Comparison of ENCODE assay signal across 8 cellular contexts in the genomic region with DNA sequence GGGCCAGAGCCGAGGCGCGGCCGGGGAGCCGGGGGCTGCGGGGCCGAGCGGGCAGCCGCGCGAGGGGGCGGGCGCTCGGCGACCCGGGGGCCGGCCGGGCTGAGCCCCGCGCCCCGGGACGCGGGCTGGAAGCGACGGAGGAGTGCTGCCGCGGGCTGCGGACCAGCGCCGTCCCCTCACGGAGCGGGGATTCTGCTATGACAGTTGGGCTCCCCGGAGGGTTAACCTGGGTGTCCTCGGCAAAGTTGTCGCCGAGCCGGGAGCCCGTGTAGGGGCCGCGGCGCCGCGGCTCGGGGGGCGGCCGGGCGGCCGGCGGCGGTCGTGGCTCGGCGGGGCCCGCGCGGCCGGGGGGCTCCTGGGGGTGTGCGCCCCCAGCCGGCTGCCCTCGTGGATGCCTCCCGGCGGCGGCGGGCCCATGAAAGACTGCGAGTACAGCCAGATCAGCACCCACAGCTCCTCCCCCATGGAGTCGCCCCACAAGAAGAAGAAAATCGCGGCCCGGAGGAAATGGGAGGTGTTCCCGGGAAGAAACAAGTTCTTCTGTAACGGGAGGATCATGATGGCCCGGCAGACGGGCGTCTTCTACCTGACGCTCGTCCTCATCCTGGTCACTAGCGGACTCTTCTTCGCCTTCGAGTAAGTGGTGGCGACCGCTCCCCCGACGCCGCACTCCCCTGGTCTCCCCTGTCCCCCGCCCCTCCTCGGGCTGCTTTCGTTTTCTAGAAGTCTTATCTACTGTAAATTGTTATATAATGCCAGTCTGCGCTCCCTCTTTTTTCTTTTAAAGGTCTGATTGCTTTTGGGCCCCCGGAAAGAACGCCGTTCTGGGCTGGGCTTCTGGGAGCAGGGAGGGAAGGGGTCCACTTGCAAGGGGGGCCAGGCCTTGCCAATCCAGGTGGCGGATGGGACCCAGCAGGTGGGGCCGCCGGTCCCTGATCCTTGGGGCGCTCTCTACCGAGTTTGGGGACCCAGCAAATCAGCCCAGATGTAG. TPM values are rescaled to one million over a fixed set of nuclear protein-coding genes. Genes with fewer than 3 reads are reported as not detected.
DNase-seq lines count a peak whose midpoint lies in the region; ATAC-seq, FAIRE-seq and TF ChIP-seq lines count a peak whose summit lies in the region.

No MANE protein-coding gene starts in this region.

- TF ChIP-seq CTCF in BE2C (IDR thresholded peaks at IDR 0.05; ENCODE audit: low read depth, low read length) (no peak), SU-DHL-6 (IDR thresholded peaks at IDR 0.05; ENCODE audit: insufficient read depth, low read length, poor library complexity, severe bottlenecking) (no peak), heart right ventricle (IDR thresholded peaks at IDR 0.05) (peak in 3 of 9 donors; percentile 24 to 32 (median 32))

- FAIRE-seq in GM19239 (lab: Jason Lieb, UNC), result no peak

- H3F3A ChIP-seq in SU-DHL-6 (ENCODE audit: insufficient read depth), result no peaks in the 10 kb centered on the region

- no peak overlapping the region for H3K27ac ChIP-seq in SU-DHL-6 (ENCODE audit: low read depth, low read length)
- H3K27ac ChIP-seq in heart right ventricle, result peak overlapping the region; percentile 76 to 98 (median 96)
- peak overlapping the region; percentile 80 for H3K27ac ChIP-seq in urinary bladder (ENCODE audit: low read depth)

- peak overlapping the region; percentile 79 for H3K9ac ChIP-seq in SU-DHL-6 (ENCODE audit: low read length)
- peak overlapping the region; percentile 79 for H3K9ac ChIP-seq in adipocyte (ENCODE audit: low read length)

- WGBS in heart right ventricle, 2 donors, result 1% methylated on average over 71 to 95 of the region's 96 CpGs
- WGBS in urinary bladder, result under 1% methylated on average over 96 of the region's 96 CpGs

- intact Hi-C loops in heart right ventricle (cut with DNase I), result loop anchor here in 9 of 10 donors (2.0 to 10.0 kb wide), 11 partner anchors 50 to 285 kb away; a partner anchor contains a TSS

- ATAC-seq in HG03457 (IDR thresholded peaks at IDR 0.05; ENCODE audit: unreplicated experiment), result peak; percentile 30
- peak in 5 of 8 donors; percentile 14 to 39 (median 33) for ATAC-seq in heart right ventricle

- H3K4me2 ChIP-seq in SU-DHL-6 (ENCODE audit: low read depth, low read length, poor library complexity, severe bottlenecking), result peak overlapping the region; percentile 64

- no peaks in the 10 kb centered on the region for H3K9me2 ChIP-seq in SU-DHL-6 (replicated peaks; ENCODE audit: insufficient read depth, low read length)

- H4K20me1 ChIP-seq in SU-DHL-6 (ENCODE audit: low read depth, low read length), result no peaks in the 10 kb centered on the region; the same call in 1 of the 2 replicates

- H3K36me3 ChIP-seq in BE2C (no peaks in the 10 kb centered on the region), SU-DHL-6 (ENCODE audit: low read length) (no peaks in the 10 kb centered on the region), adipocyte (ENCODE audit: control insufficient read depth, insufficient read depth, low read length, severe bottlenecking) (no peaks in the 10 kb centered on the region), heart right ventricle (peaks cover 0 to 4% (median 0%) of the 10 kb centered on the region in 9 donors), urinary bladder (ENCODE audit: insufficient read depth) (no peaks in the 10 kb centered on the region)

- peak overlapping the region; percentile 52 for H2AFZ ChIP-seq in SU-DHL-6 (ENCODE audit: low read depth, low read length, severe bottlenecking)

- H3K79me2 ChIP-seq in SU-DHL-6 (ENCODE audit: insufficient read depth, low read length), result no peaks in the 10 kb centered on the region

- no peaks in the 10 kb centered on the region for H3K27me3 ChIP-seq in BE2C
- no peaks in the 10 kb centered on the region for H3K27me3 ChIP-seq in SU-DHL-6 (ENCODE audit: low read length)
- peaks cover 7% of the 10 kb centered on the region for H3K27me3 ChIP-seq in adipocyte (replicated peaks; ENCODE audit: control insufficient read depth, insufficient read depth, low read length)
- H3K27me3 ChIP-seq in heart right ventricle, result no peaks in the 10 kb centered on the region

- peak overlapping the region; percentile 85 for H3K4me3 ChIP-seq in BE2C (ENCODE audit: low read depth, low read length)
- H3K4me3 ChIP-seq in SU-DHL-6 (ENCODE audit: insufficient read depth, low read length, poor library complexity, severe bottlenecking), result peak overlapping the region; percentile 92
- peak overlapping the region; percentile 95 for H3K4me3 ChIP-seq in adipocyte (ENCODE audit: low read length)
- peak overlapping the region; percentile 74 to 99 (median 95) for H3K4me3 ChIP-seq in heart right ventricle
- peak overlapping the region; percentile 97 for H3K4me3 ChIP-seq in urinary bladder (ENCODE audit: low read depth, low read length)

- H3K9me3 ChIP-seq in BE2C (no peaks in the 10 kb centered on the region), SU-DHL-6 (ENCODE audit: insufficient read depth, low read length) (no peaks in the 10 kb centered on the region), adipocyte (ENCODE audit: control insufficient read depth, low read length) (no peaks in the 10 kb centered on the region), heart right ventricle (no peaks in the 10 kb centered on the region)

- peak; percentile 57 for DNase-seq in BE2C
- DNase-seq in GM19239 (ENCODE audit: insufficient read length, low spot score), result peak; percentile 56
- peak; percentile 79 for DNase-seq in adipocyte (ENCODE audit: low read depth)
- DNase-seq in heart right ventricle, result peak; percentile 50 to 64
- DNase-seq in pons (ENCODE audit: low spot score), result peak; percentile 67

- H3K4me1 ChIP-seq in BE2C (no peaks in the 10 kb centered on the region), adipocyte (ENCODE audit: control insufficient read depth, insufficient read depth, low read length) (peaks cover 6% of the 10 kb centered on the region), heart right ventricle (peaks cover 0 to 31% (median 22%) of the 10 kb centered on the region in 9 donors), urinary bladder (ENCODE audit: insufficient read depth) (no peaks in the 10 kb centered on the region)

RNA-seq across cellular contexts. Expression of a gene that starts 0.9 kb away (rescaled TPM):
- polyA plus RNA-seq in BE2C (2012; ENCODE audit: insufficient read depth, insufficient read length, low read depth), result 0.88 TPM
- total RNA-seq in heart right ventricle (10 to 100 TPM in 9 of 10 donors, 1 to 10 TPM in 1; 9.1 to 31.2 (median 16.3) TPM), urinary bladder (10.2 TPM)
- polyA plus RNA-seq in heart right ventricle (1 to 10 TPM; 7.7 to 9.9 TPM), urinary bladder (9.6 TPM)

RNA-seq across cellular contexts. Expression of a gene that starts 58.6 kb away (rescaled TPM):
- polyA plus RNA-seq in BE2C (2012; ENCODE audit: insufficient read depth, insufficient read length, low read depth), result 13.0 TPM
- 10 to 100 TPM; 12.5 to 18.7 (median 16.7) TPM for total RNA-seq in heart right ventricle
- 10 to 100 TPM in 1 of 2 donors, 1 to 10 TPM in 1; 8.9 to 14.2 TPM for polyA plus RNA-seq in heart right ventricle
- total RNA-seq in urinary bladder, result 12.1 TPM
- polyA plus RNA-seq in urinary bladder, result 9.6 TPM
